Comparison of ENCODE assay signal across 14 cellular contexts in the genomic region with DNA sequence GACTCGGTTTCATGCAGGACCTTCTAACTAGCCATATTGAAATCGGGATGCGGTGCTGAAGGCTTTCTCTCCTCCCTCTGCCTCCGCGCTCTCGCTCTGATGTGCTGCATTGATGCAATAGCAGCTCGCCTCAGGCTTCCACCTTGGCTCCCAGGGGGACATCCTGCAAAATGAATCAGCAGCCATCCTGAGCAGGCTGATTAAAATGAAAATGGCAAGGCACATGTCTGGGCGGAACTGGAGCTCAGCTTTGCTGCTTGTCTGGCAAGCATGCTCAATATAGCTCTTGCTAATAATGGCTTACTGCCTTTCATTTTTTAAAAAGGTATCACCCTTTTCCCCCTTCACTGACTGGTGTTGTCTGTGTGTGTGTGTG. TPM values are rescaled to one million over a fixed set of nuclear protein-coding genes. Genes with fewer than 3 reads are reported as not detected.
DNase-seq lines count a peak whose midpoint lies in the region; ATAC-seq and TF ChIP-seq lines count a peak whose summit lies in the region.
"Had no signal": no experiment of that assay in that cellular context is flagged by ENCODE, and none has a peak within 500 bp of the region (broad histone marks: within the 10 kb centered on the region; RNA-seq: fewer than 3 reads in every experiment).

No MANE protein-coding gene starts in this region.

- H3K4me2 ChIP-seq in trophoblast cell (ENCODE audit: low read length) = no peak overlapping the region

- no peak overlapping the region for H2AK5ac ChIP-seq in trophoblast cell (ENCODE audit: low read length)

- no peak overlapping the region for H2AFZ ChIP-seq in trophoblast cell (ENCODE audit: insufficient read depth, low read length, poor library complexity)

- H3K4me3 ChIP-seq in trophoblast cell (ENCODE audit: low read depth, low read length) = no peak overlapping the region
- H3K4me3 ChIP-seq: prostate gland had no signal

- in situ Hi-C loops in G401 (cut with HindIII; ENCODE audit: low sequenced_read_pairs) = no loop called here

- H3K18ac ChIP-seq in trophoblast cell (ENCODE audit: low read length) = no peak overlapping the region

- WGBS in trophoblast cell (ENCODE audit: extremely low coverage, insufficient coverage, insufficient read length) = no CpG with 5 or more reads among the region's 8 CpGs

- no peak overlapping the region for H3K23ac ChIP-seq in trophoblast cell (ENCODE audit: low read length)

- H3K27ac ChIP-seq in layer of hippocampus (ENCODE audit: low read depth, low read length) (peak overlapping the region; percentile 19), trophoblast cell (ENCODE audit: low read depth, low read length) (no peak overlapping the region)
- H3K27ac ChIP-seq: prostate gland had no signal

- H3K4me1 ChIP-seq in trophoblast cell (ENCODE audit: control insufficient read depth in 1 of 2, insufficient read depth in 2 of 2, low read length in 2 of 2) = no peaks in the 10 kb centered on the region
- H3K4me1 ChIP-seq: prostate gland had no signal

- peaks cover 3% of the 10 kb centered on the region for H3K9me3 ChIP-seq in trophoblast cell (ENCODE audit: insufficient read depth, low read depth, low read length)
- H3K9me3 ChIP-seq: prostate gland had no signal

- no peak overlapping the region for H3K14ac ChIP-seq in trophoblast cell (ENCODE audit: low read length)

- H4K8ac ChIP-seq in trophoblast cell (ENCODE audit: low read depth, low read length) = no peak overlapping the region

- H3K79me1 ChIP-seq in trophoblast cell (ENCODE audit: low read length) = no peaks in the 10 kb centered on the region

- peaks cover 3% of the 10 kb centered on the region for H3K27me3 ChIP-seq in layer of hippocampus (ENCODE audit: control insufficient read depth, insufficient read depth, low read length)
- H3K27me3 ChIP-seq in trophoblast cell (ENCODE audit: insufficient read depth, low read length) = no peaks in the 10 kb centered on the region

- no peaks in the 10 kb centered on the region for H3K79me2 ChIP-seq in trophoblast cell (ENCODE audit: control insufficient read depth, insufficient read depth, low read length, poor library complexity)

- no peak overlapping the region for H2BK5ac ChIP-seq in trophoblast cell (ENCODE audit: low read depth, low read length, poor library complexity)

- ATAC-seq in SK-N-SH treated with all-trans-retinoic acid at 6 μM for 48 hours (peak; percentile 47; the same call in 1 of the 3 replicates), GM19397 (IDR thresholded peaks at IDR 0.05; ENCODE audit: unreplicated experiment) (no peak)
- ATAC-seq: stimulated activated naive CD8-positive, alpha-beta T cell treated with anti-CD3 and anti-CD28 coated beads, Interleukin-15, Interleukin-2, amounts not matched to agents 100 U/mL and 50 U/mL, for 24 hours had no signal

- H3K9ac ChIP-seq in trophoblast cell (ENCODE audit: low read length) = no peak overlapping the region

- no peak overlapping the region for H2BK120ac ChIP-seq in trophoblast cell (ENCODE audit: insufficient read depth, low read length, poor library complexity)

- H4K91ac ChIP-seq in trophoblast cell (ENCODE audit: low read depth, low read length) = no peak overlapping the region

- H2BK12ac ChIP-seq in trophoblast cell (ENCODE audit: low read length) = no peak overlapping the region

- no peak overlapping the region for H3K4ac ChIP-seq in trophoblast cell (ENCODE audit: low read depth, low read length)

- no peaks in the 10 kb centered on the region for H3K36me3 ChIP-seq in trophoblast cell (ENCODE audit: control insufficient read depth in 1 of 2, insufficient read depth in 2 of 2, low read length in 2 of 2)
- H3K36me3 ChIP-seq: prostate gland had no signal

- H4K12ac ChIP-seq in trophoblast cell (ENCODE audit: low read depth, low read length) = no peak overlapping the region

- peak; percentile 95 for DNase-seq in G401 (ENCODE audit: low spot score)
- peak; percentile 53 for DNase-seq in NCI-H2196 (lab: John Stamatoyannopoulos, UW; ENCODE audit: unreplicated experiment)
- no peak for DNase-seq in activated CD4-positive, alpha-beta T cell treated with anti-CD3 and anti-CD28 coated beads, Interleukin-2, amount 50 U/mL, for 48 hours
- no peak for DNase-seq in NOMO-1 treated with DMSO at 0.1 percent for 48 hours (lab: John Stamatoyannopoulos, UW; ENCODE audit: unreplicated experiment)
- DNase-seq in trophoblast cell = no peak
- DNase-seq: effector CD4-positive, alpha-beta T cell; MV-4-11; Right ventricle myocardium superior; stimulated activated naive CD8-positive, alpha-beta T cell treated with anti-CD3 and anti-CD28 coated beads, Interleukin-15, Interleukin-2, amounts not matched to agents 100 U/mL and 50 U/mL, for 24 hours had no signal

TF ChIP-seq in SK-N-SH treated with all-trans-retinoic acid at 6 μM for 48 hours, 23 proteins besides CTCF, POLR2A, EP300 and RAD21:
- no peak for TF ChIP-seq ISL1 (CRISPR knock-in tag; IDR thresholded peaks at IDR 0.05)
- no peak for TF ChIP-seq SNAI2 (CRISPR knock-in tag; IDR thresholded peaks at IDR 0.05)
- no peak for TF ChIP-seq CSDC2 (CRISPR knock-in tag; IDR thresholded peaks at IDR 0.05)
- TF ChIP-seq RARB (CRISPR knock-in tag; IDR thresholded peaks at IDR 0.05) = no peak
- TF ChIP-seq ZC3H10 (CRISPR knock-in tag; IDR thresholded peaks at IDR 0.05) = no peak
- no peak for TF ChIP-seq ZFP30 (CRISPR knock-in tag; IDR thresholded peaks at IDR 0.05)
- TF ChIP-seq, protein P1, sequence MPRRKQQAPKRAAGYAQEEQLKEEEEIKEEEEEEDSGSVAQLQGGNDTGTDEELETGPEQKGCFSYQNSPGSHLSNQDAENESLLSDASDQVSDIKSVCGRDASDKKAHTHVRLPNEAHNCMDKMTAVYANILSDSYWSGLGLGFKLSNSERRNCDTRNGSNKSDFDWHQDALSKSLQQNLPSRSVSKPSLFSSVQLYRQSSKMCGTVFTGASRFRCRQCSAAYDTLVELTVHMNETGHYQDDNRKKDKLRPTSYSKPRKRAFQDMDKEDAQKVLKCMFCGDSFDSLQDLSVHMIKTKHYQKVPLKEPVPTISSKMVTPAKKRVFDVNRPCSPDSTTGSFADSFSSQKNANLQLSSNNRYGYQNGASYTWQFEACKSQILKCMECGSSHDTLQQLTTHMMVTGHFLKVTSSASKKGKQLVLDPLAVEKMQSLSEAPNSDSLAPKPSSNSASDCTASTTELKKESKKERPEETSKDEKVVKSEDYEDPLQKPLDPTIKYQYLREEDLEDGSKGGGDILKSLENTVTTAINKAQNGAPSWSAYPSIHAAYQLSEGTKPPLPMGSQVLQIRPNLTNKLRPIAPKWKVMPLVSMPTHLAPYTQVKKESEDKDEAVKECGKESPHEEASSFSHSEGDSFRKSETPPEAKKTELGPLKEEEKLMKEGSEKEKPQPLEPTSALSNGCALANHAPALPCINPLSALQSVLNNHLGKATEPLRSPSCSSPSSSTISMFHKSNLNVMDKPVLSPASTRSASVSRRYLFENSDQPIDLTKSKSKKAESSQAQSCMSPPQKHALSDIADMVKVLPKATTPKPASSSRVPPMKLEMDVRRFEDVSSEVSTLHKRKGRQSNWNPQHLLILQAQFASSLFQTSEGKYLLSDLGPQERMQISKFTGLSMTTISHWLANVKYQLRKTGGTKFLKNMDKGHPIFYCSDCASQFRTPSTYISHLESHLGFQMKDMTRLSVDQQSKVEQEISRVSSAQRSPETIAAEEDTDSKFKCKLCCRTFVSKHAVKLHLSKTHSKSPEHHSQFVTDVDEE (CRISPR knock-in tag; IDR thresholded peaks at IDR 0.05) = no peak
- no peak for TF ChIP-seq TOX (CRISPR knock-in tag; IDR thresholded peaks at IDR 0.05; ENCODE audit: borderline replicate concordance)
- TF ChIP-seq, protein P2, sequence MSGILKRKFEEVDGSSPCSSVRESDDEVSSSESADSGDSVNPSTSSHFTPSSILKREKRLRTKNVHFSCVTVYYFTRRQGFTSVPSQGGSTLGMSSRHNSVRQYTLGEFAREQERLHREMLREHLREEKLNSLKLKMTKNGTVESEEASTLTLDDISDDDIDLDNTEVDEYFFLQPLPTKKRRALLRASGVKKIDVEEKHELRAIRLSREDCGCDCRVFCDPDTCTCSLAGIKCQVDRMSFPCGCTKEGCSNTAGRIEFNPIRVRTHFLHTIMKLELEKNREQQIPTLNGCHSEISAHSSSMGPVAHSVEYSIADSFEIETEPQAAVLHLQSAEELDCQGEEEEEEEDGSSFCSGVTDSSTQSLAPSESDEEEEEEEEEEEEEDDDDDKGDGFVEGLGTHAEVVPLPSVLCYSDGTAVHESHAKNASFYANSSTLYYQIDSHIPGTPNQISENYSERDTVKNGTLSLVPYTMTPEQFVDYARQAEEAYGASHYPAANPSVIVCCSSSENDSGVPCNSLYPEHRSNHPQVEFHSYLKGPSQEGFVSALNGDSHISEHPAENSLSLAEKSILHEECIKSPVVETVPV (CRISPR knock-in tag; IDR thresholded peaks at IDR 0.05) = no peak
- no peak for TF ChIP-seq GLIS3 (CRISPR knock-in tag; IDR thresholded peaks at IDR 0.05)
- TF ChIP-seq, protein P3, sequence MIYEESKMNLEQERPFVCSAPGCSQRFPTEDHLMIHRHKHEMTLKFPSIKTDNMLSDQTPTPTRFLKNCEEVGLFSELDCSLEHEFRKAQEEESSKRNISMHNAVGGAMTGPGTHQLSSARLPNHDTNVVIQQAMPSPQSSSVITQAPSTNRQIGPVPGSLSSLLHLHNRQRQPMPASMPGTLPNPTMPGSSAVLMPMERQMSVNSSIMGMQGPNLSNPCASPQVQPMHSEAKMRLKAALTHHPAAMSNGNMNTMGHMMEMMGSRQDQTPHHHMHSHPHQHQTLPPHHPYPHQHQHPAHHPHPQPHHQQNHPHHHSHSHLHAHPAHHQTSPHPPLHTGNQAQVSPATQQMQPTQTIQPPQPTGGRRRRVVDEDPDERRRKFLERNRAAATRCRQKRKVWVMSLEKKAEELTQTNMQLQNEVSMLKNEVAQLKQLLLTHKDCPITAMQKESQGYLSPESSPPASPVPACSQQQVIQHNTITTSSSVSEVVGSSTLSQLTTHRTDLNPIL (CRISPR knock-in tag; IDR thresholded peaks at IDR 0.05; ENCODE audit: low read depth) = no peak
- no peak for TF ChIP-seq ZNF565 (CRISPR knock-in tag; conservative IDR thresholded peaks at IDR 0.05; ENCODE audit: low read depth)
- TF ChIP-seq TCF4 (CRISPR knock-in tag; IDR thresholded peaks at IDR 0.05; ENCODE audit: borderline replicate concordance) = no peak; the same call in 1 of the 2 replicates
- no peak for TF ChIP-seq OSR1 (CRISPR knock-in tag; IDR thresholded peaks at IDR 0.05)
- TF ChIP-seq BACH2 (CRISPR knock-in tag; IDR thresholded peaks at IDR 0.05; ENCODE audit: borderline replicate concordance) = no peak
- TF ChIP-seq PPARA (CRISPR knock-in tag; IDR thresholded peaks at IDR 0.05; ENCODE audit: borderline replicate concordance) = no peak
TF ChIP-seq in SK-N-SH treated with all-trans-retinoic acid at 6 μM for 48 hours: peak in this region for 0.

RNA-seq across cellular contexts. Expression of a gene that starts 0.8 kb away (rescaled TPM):
- total RNA-seq in G401 (2014; rRNA removed; shearing (Covaris generic)) = not detected in 2 replicates
- 0.04 TPM in 2 replicates for polyA plus RNA-seq in trophoblast cell (2013)
- total RNA-seq: Right ventricle myocardium superior had no signal
- polyA plus RNA-seq: BJ had no signal

Comparison
In these comparisons a context has a peak if more than half of its experiments do, and no peak if none do; other contexts are left out.
1. DNase-seq: peak in G401 (single experiment) and NCI-H2196 (single experiment); none in activated CD4-positive, alpha-beta T cell treated with anti-CD3 and anti-CD28 coated beads, Interleukin-2, amount 50 U/mL, for 48 hours (0 of 2), NOMO-1 treated with DMSO at 0.1 percent for 48 hours (single experiment) and trophoblast cell (0 of 2).